20 cellular contexts compared by ENCODE assay signal in the genomic region with DNA sequence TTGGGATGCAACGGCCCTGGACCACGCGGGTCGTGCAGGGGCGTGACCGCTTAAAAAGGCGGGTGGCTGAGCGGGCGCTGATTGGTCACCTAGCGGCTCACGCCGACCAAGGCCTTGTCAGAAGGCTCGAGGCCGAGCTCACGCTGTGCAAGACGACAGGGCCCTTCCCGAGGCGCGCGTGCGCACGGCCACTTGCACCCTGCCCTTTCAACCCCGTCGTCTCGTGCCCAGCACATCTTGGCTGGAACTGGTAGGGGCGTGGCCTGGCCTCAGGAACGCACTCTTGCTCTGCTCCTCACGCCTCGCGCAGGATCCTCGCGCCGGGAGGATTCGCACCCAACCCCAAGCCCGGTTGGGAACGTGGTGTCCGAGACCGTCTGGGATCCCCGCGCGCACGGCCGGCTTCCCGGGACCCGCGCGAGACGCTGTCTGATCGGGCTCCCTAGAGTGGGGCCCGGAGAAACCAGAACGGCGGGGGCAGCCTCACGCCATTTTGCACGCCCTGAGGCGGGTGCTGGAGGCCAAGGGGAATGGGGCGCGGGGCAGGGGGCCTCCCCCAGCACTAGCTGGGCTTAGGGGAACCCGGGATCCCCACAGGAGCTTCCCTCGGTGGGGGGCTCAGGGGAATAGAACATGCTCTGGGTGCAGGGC. TPM values are rescaled to one million over a fixed set of nuclear protein-coding genes. Genes with fewer than 3 reads are reported as not detected.
"Had no signal": no experiment of that assay in that cellular context is flagged by ENCODE, and none has a peak within 500 bp of the region (broad histone marks: within the 10 kb centered on the region; RNA-seq: fewer than 3 reads in every experiment).

A gene with protein sequence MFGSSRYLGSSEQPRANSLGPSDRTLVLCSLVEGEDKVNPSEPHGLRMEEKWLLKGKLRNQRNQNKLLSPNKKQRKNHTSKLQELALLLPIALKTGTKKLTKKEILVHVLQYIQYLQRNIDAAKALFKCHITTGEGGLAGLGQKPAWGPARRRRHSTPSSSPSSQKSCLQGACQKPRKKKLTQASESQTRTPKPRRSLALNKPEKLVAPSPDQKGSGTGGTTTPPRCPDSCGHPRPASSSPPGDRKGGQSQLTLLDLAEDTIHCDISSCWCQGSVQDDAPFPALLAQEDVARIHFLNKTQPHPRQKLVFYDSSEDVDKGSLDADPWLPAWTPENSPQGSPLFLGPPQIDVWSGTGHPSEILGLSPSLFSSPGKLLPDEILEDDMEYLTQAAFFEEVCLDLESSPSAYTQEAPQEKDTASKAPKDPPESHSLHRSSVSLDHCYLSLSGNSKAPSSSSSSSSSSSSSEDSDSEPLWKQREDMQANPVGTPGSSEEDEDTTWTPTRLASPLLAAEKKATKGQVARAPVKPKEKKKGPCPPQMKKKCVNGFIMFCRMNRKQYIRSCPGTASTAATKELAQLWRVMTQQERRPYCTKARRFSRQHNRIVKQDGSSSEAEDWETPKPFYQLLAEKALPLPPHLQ (plus strand): TSS at position 280 of the 651 bp plus-strand sequence. CDS start 1,938 bp downstream, outside the sequence.

- H2AFZ ChIP-seq: parathyroid adenoma had no signal

- H3K27ac Mint-ChIP-seq: activated naive CD8-positive, alpha-beta T cell treated with anti-CD3 and anti-CD28 coated beads, Interleukin-2, amount 10 ng/mL, durations not matched to agents 7 days and 5 days; nephron progenitor cell; stimulated activated effector memory CD8-positive, alpha-beta T cell treated with anti-CD3 and anti-CD28 coated beads, Interleukin-12 subunit alpha, Interleukin-12 subunit beta, amount 100 ng/mL, for 72 hours; T-helper 2 cell treated with Interferon-gamma antibody and Interleukin-4, amounts not matched to agents 5 μg/mL and 100 μg/mL, for 36 hours had no signal

- ATAC-seq: esophagus mucosa; left cardiac atrium; stimulated activated effector memory CD8-positive, alpha-beta T cell treated with anti-CD3 and anti-CD28 coated beads, Interleukin-12 subunit alpha, Interleukin-12 subunit beta, amount 100 ng/mL, for 72 hours had no signal

- H3K4me3 Mint-ChIP-seq: activated naive CD8-positive, alpha-beta T cell treated with anti-CD3 and anti-CD28 coated beads, Interleukin-2, amount 10 ng/mL, durations not matched to agents 7 days and 5 days; nephron progenitor cell; stimulated activated effector memory CD8-positive, alpha-beta T cell treated with anti-CD3 and anti-CD28 coated beads, Interleukin-12 subunit alpha, Interleukin-12 subunit beta, amount 100 ng/mL, for 72 hours; T-helper 2 cell treated with Interferon-gamma antibody and Interleukin-4, amounts not matched to agents 5 μg/mL and 100 μg/mL, for 36 hours had no signal

- H3K9me3 Mint-ChIP-seq: activated naive CD8-positive, alpha-beta T cell treated with anti-CD3 and anti-CD28 coated beads, Interleukin-2, amount 10 ng/mL, durations not matched to agents 7 days and 5 days; nephron progenitor cell; stimulated activated effector memory CD8-positive, alpha-beta T cell treated with anti-CD3 and anti-CD28 coated beads, Interleukin-12 subunit alpha, Interleukin-12 subunit beta, amount 100 ng/mL, for 72 hours; T-helper 2 cell treated with Interferon-gamma antibody and Interleukin-4, amounts not matched to agents 5 μg/mL and 100 μg/mL, for 36 hours had no signal

- H3K9ac ChIP-seq: parathyroid adenoma had no signal

- H3K27ac ChIP-seq: parathyroid adenoma, skin epidermis had no signal

- H3K4me3 ChIP-seq: skin epidermis had no signal

- DNase-seq: activated CD4-positive, alpha-beta T cell treated with anti-CD3 and anti-CD28 coated beads for 1 hour; activated CD4-positive, alpha-beta T cell treated with anti-CD3 and anti-CD28 coated beads, Interleukin-2, amount 50 U/mL, for 48 hours; activated naive CD8-positive, alpha-beta T cell treated with anti-CD3 and anti-CD28 coated beads, Interleukin-2, amount 10 ng/mL, durations not matched to agents 7 days and 5 days; anterior cingulate cortex; cerebellar nuclear complex; dermis blood vessel endothelial cell; foreskin fibroblast; glutamatergic neuron; left cardiac atrium; nephron progenitor cell; retina; trophoblast cell had no signal

RNA-seq across cellular contexts. Expression of the gene that starts here (rescaled TPM):
- total RNA-seq: activated naive CD8-positive, alpha-beta T cell treated with anti-CD3 and anti-CD28 coated beads, Interleukin-2, amount 10 ng/mL, durations not matched to agents 7 days and 5 days; dermis blood vessel endothelial cell; esophagus mucosa; lung microvascular endothelial cell; mononuclear cell; subcutaneous adipose tissue had no signal
